In the genomic region with DNA sequence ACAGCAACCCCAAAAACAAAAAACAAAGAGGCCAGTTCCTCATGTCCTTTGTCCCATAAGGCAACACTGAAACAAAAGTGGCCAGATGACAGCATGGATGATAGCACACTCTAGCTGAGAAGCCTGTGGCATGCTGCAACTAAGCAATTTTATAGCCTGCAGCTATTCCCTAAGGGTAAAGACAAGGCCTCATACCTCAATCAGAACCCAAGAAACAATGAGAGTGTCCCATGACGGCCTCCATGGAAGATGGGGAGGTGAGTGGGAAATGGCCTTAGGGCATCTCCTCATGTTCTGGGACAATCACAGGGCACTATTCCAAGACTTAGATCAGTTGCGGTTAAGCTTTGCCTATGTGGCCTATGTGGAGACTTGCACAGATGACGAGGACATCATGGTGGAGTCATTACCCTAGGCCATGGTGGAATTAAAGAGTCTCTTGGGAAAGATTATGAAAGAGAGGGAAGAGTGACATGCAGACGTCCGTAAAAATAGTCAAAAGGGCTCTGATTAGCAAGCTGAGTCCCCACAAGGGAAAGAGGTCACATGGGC, we compare ENCODE assay signal across 21 cellular contexts.
DNase-seq lines count a peak whose midpoint lies in the region; ATAC-seq, FAIRE-seq and TF ChIP-seq lines count a peak whose summit lies in the region.
"Had no signal": no experiment of that assay in that cellular context is flagged by ENCODE, and none has a peak within 500 bp of the region (broad histone marks: within the 10 kb centered on the region; RNA-seq: fewer than 3 reads in every experiment).

No MANE protein-coding gene starts in this region.

- in situ Hi-C loops in HepG2 (cut with HindIII; ENCODE audit: extremely low pct_ligation_motif_present, low pct_unique_long_range_greater_than_20kb): no loop called here

- no peak overlapping the region for H3K23ac ChIP-seq in trophoblast cell (ENCODE audit: low read length)

- no peak overlapping the region for H2BK12ac ChIP-seq in trophoblast cell (ENCODE audit: low read length)

- DNase-seq in HepG2 (ENCODE audit: low spot score) (no peak), right lobe of liver (no peak), EH (ENCODE audit: low read depth) (peak; percentile 12), esophagus muscularis mucosa (ENCODE audit: extremely low spot score) (peak; percentile 45), trophoblast cell (peak; percentile 51 to 61), dedifferentiated amniotic fluid mesenchymal stem cell (ENCODE audit: extremely low spot score) (no peak)
- no peak for DNase-seq in activated CD4-positive, CD25-positive, alpha-beta regulatory T cell (lab: John Stamatoyannopoulos, UW)
- DNase-seq in activated naive CD4-positive, alpha-beta T cell treated with anti-CD3 and anti-CD28 coated beads, Interleukin-2, amount 50 U/mL, for 16 hours: no peak
- DNase-seq: CD4-positive, CD25-positive, alpha-beta regulatory T cell; CD8-positive, alpha-beta T cell; DMS 273 treated with DMSO at 0.1 percent for 48 hours; DMS79; GF-D8; H9 had no signal

- TF ChIP-seq RAD21 in HepG2 (CRISPR knock-in tag; IDR thresholded peaks at IDR 0.05): no peak

- H2AFZ ChIP-seq in HepG2 (ENCODE audit: low read length): no peak overlapping the region
- no peak overlapping the region for H2AFZ ChIP-seq in trophoblast cell (ENCODE audit: insufficient read depth, low read length, poor library complexity)
- H2AFZ ChIP-seq: GM23338 had no signal

- CTCF ChIA-PET in HepG2 (lab: Yijun Ruan, JAX; ENCODE audit: low intra/inter-chr PET ratio, low total read pairs): no interaction called here

- H3K27me3 ChIP-seq in HepG2 (ENCODE audit: control insufficient read depth in 1 of 2, insufficient read depth in 2 of 2, low read length in 2 of 2): no peaks in the 10 kb centered on the region
- no peaks in the 10 kb centered on the region for H3K27me3 ChIP-seq in right lobe of liver
- no peaks in the 10 kb centered on the region for H3K27me3 ChIP-seq in esophagus muscularis mucosa
- no peaks in the 10 kb centered on the region for H3K27me3 ChIP-seq in trophoblast cell (ENCODE audit: insufficient read depth, low read length)
- H3K27me3 ChIP-seq: BLaER1 had no signal

- H3K4me1 ChIP-seq in HepG2 (ENCODE audit: insufficient read depth, low read length) (peaks cover 52% of the 10 kb centered on the region), right lobe of liver (peaks cover 0 to 10% (median 0%) of the 10 kb centered on the region in 4 donors), esophagus muscularis mucosa (no peaks in the 10 kb centered on the region), trophoblast cell (ENCODE audit: control insufficient read depth in 1 of 2, insufficient read depth in 2 of 2, low read length in 2 of 2) (no peaks in the 10 kb centered on the region)
- H3K4me1 ChIP-seq: BLaER1 had no signal

- H2BK5ac ChIP-seq in trophoblast cell (ENCODE audit: low read depth, low read length, poor library complexity): no peak overlapping the region

- H3K14ac ChIP-seq in trophoblast cell (ENCODE audit: low read length): no peak overlapping the region

- H4K8ac ChIP-seq in trophoblast cell (ENCODE audit: low read depth, low read length): no peak overlapping the region

- no peak for FAIRE-seq in HepG2 (lab: Jason Lieb, UNC)
- FAIRE-seq: D721Med, GM12891, GM18507 had no signal

- H3K4ac ChIP-seq in trophoblast cell (ENCODE audit: low read depth, low read length): no peak overlapping the region

- no peak overlapping the region for H3K18ac ChIP-seq in trophoblast cell (ENCODE audit: low read length)

- no peak overlapping the region for H4K91ac ChIP-seq in trophoblast cell (ENCODE audit: low read depth, low read length)

- no peaks in the 10 kb centered on the region for H3K36me3 ChIP-seq in HepG2 (replicated peaks in 1 of 2; ENCODE audit: control insufficient read depth in 1 of 2, insufficient read depth in 2 of 2, low read length in 2 of 2)
- H3K36me3 ChIP-seq in right lobe of liver: no peaks in the 10 kb centered on the region
- no peaks in the 10 kb centered on the region for H3K36me3 ChIP-seq in esophagus muscularis mucosa
- H3K36me3 ChIP-seq in trophoblast cell (ENCODE audit: control insufficient read depth in 1 of 2, insufficient read depth in 2 of 2, low read length in 2 of 2): no peaks in the 10 kb centered on the region
- H3K36me3 ChIP-seq: BLaER1 had no signal

- H2BK120ac ChIP-seq in trophoblast cell (ENCODE audit: insufficient read depth, low read length, poor library complexity): no peak overlapping the region

- H3K79me2 ChIP-seq in HepG2 (ENCODE audit: insufficient read depth, low read length): no peaks in the 10 kb centered on the region
- H3K79me2 ChIP-seq in trophoblast cell (ENCODE audit: control insufficient read depth, insufficient read depth, low read length, poor library complexity): no peaks in the 10 kb centered on the region

- H3K4me3 ChIP-seq in HepG2 (replicated peaks in 1 of 3; ENCODE audit: insufficient read depth in 1 of 3, low read depth in 2 of 3, low read length in 3 of 3) (no peak overlapping the region), right lobe of liver (no peak overlapping the region), esophagus muscularis mucosa (no peak overlapping the region), trophoblast cell (ENCODE audit: low read depth, low read length) (no peak overlapping the region)
- H3K4me3 ChIP-seq: BLaER1, GM23338 had no signal

- H3K9me3 ChIP-seq in HepG2 (ENCODE audit: low read length) (peaks cover 7% of the 10 kb centered on the region; the same call in 1 of the 2 replicates), right lobe of liver (no peaks in the 10 kb centered on the region), esophagus muscularis mucosa (no peaks in the 10 kb centered on the region), trophoblast cell (ENCODE audit: insufficient read depth, low read depth, low read length) (peaks cover 2% of the 10 kb centered on the region)

- no peak overlapping the region for H3K4me2 ChIP-seq in HepG2 (ENCODE audit: low read depth, low read length)
- no peak overlapping the region for H3K4me2 ChIP-seq in trophoblast cell (ENCODE audit: low read length)
- H3K4me2 ChIP-seq: BLaER1, GM23338 had no signal

- ATAC-seq in HepG2: no peak; the same call in 2 of the 3 replicates
- ATAC-seq in right lobe of liver: no peak
- ATAC-seq: CD8-positive, alpha-beta T cell; GM23338; HCT116 had no signal

- BruUV-seq in HepG2 (replicated peaks; lab: Mats Ljungman, UMichigan): no TSS peak

- 97% methylated on average over 5 of the region's 5 CpGs for WGBS in HepG2 (ENCODE audit: low lambda C conversion rate)
- WGBS in right lobe of liver (ENCODE audit: insufficient coverage, low coverage, low lambda C conversion rate, missing lambda C conversion rate): 81% methylated on average over 4 of the region's 5 CpGs
- 92% methylated on average over 5 of the region's 5 CpGs for WGBS in esophagus muscularis mucosa
- no CpG with 5 or more reads among the region's 5 CpGs for WGBS in trophoblast cell (ENCODE audit: extremely low coverage, insufficient coverage, insufficient read length)

- H3K9ac ChIP-seq in HepG2 (ENCODE audit: insufficient read depth, low read depth, low read length) (no peak overlapping the region), trophoblast cell (ENCODE audit: low read length) (no peak overlapping the region)
- H3K9ac ChIP-seq: BLaER1 had no signal

- H3K27ac ChIP-seq in HepG2 (ENCODE audit: extremely low read length, insufficient read depth, low read length): no peak overlapping the region
- no peak overlapping the region for H3K27ac ChIP-seq in right lobe of liver
- no peak overlapping the region for H3K27ac ChIP-seq in esophagus muscularis mucosa (replicated peaks in 1 of 4)
- H3K27ac ChIP-seq in trophoblast cell (ENCODE audit: low read depth, low read length): no peak overlapping the region
- H3K27ac ChIP-seq: BLaER1, C4-2B had no signal

- H3K79me1 ChIP-seq in trophoblast cell (ENCODE audit: low read length): no peaks in the 10 kb centered on the region

- intact Hi-C loops in HepG2 (cut with micrococcal nuclease; ENCODE audit: unreplicated experiment) (no loop called here), right lobe of liver (cut with DNase I) (no loop called here), esophagus muscularis mucosa (cut with DNase I) (no loop called here)

- POLR2A ChIA-PET in HepG2 (lab: Yijun Ruan, JAX): no interaction called here

- TF ChIP-seq CTCF in HepG2 (CRISPR knock-in tag; IDR thresholded peaks at IDR 0.05) (no peak), right lobe of liver (IDR thresholded peaks at IDR 0.05) (no peak), esophagus muscularis mucosa (IDR thresholded peaks at IDR 0.05) (no peak)

- TF ChIP-seq EP300 in HepG2 (IDR thresholded peaks at IDR 0.05; ENCODE audit: low read depth in 2 of 2, low read length in 2 of 2) (no peak), HepG2 (CRISPR knock-in tag; IDR thresholded peaks at IDR 0.05; ENCODE audit: borderline replicate concordance) (no peak), esophagus muscularis mucosa (IDR thresholded peaks at IDR 0.05) (no peak)

- H4K20me1 ChIP-seq in HepG2 (ENCODE audit: insufficient read depth, low read length): no peaks in the 10 kb centered on the region
- H4K20me1 ChIP-seq: BLaER1 had no signal

- TF ChIP-seq POLR2A in HepG2 (IDR thresholded peaks at IDR 0.05; ENCODE audit: insufficient read depth in 1 of 2, low read depth in 2 of 2, low read length in 2 of 2) (no peak), right lobe of liver (IDR thresholded peaks at IDR 0.05) (no peak), esophagus muscularis mucosa (IDR thresholded peaks at IDR 0.05; ENCODE audit: low read depth) (no peak)

- no peak overlapping the region for H4K12ac ChIP-seq in trophoblast cell (ENCODE audit: low read depth, low read length)

- no peak overlapping the region for H2AK5ac ChIP-seq in trophoblast cell (ENCODE audit: low read length)

TF ChIP-seq in HepG2, 621 proteins besides CTCF, POLR2A, EP300 and RAD21:
- TF ChIP-seq ZNF430 (CRISPR knock-in tag; IDR thresholded peaks at IDR 0.05) (0 out of 2 replicates have a peak, but pooled peaks have one; percentile 27), ZNF563 (CRISPR knock-in tag; IDR thresholded peaks at IDR 0.05) (no peak)

Comparison
In these comparisons a context has a peak if more than half of its experiments do, and no peak if none do; other contexts are left out.
1. DNase-seq: peak in EH (single experiment), esophagus muscularis mucosa (single experiment) and trophoblast cell (2 of 2); none in HepG2 (single experiment), right lobe of liver (0 of 3), dedifferentiated amniotic fluid mesenchymal stem cell (single experiment), activated CD4-positive, CD25-positive, alpha-beta regulatory T cell (0 of 4) and activated naive CD4-positive, alpha-beta T cell treated with anti-CD3 and anti-CD28 coated beads, Interleukin-2, amount 50 U/mL, for 16 hours (single experiment).